ENCODE assay signal across 22 cellular contexts in the genomic region with DNA sequence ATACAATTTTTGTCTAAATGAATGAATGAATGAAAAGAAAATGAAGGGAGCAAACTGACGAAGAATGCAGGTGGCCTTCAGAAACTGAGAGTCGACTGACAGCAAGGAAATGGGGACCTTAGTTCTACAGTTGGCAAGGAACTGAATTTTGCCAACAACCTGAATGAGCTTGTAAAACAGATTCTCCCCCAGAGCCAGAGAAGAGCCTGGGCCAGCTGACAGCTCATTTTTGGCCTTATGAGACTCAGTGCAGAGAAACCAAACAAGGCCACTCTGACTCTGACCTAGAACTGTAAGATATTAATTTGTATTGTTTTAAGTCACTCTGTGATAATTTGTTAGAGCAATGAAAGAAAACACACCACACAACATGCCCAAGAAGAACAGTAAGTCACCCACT.
"Had no signal": no experiment of that assay in that cellular context is flagged by ENCODE, and none has a peak within 500 bp of the region (broad histone marks: within the 10 kb centered on the region; RNA-seq: fewer than 3 reads in every experiment).

No MANE protein-coding gene starts in this region.

- H3K27me3 ChIP-seq: ascending aorta, body of pancreas, MG63, SJSA1 had no signal

- H3K27ac ChIP-seq: ascending aorta, body of pancreas, SJSA1 had no signal

- H3K4me3 ChIP-seq: ascending aorta, body of pancreas, MG63, SJSA1 had no signal

- H3K4me3 Mint-ChIP-seq: activated CD8-positive, alpha-beta T cell treated with anti-CD3 and anti-CD28 coated beads for 36 hours; activated naive CD4-positive, alpha-beta T cell treated with anti-CD3 and anti-CD28 coated beads, Interleukin-2, amount 50 U/mL, for 24 hours; activated T-cell treated with anti-CD3 and anti-CD28 coated beads, Interleukin-2, amount 50 U/mL, for 72 hours; T-helper 1 cell treated with Interleukin-12 subunit alpha and Interleukin-12 subunit beta and Interleukin-4 antibody, amounts not matched to agents 30 μg/mL and 1 μg/mL, for 36 hours had no signal

- H3K36me3 ChIP-seq: ascending aorta, MG63, SJSA1 had no signal

- H3K9me3 ChIP-seq: ascending aorta, body of pancreas, MG63, SJSA1 had no signal

- H3K36me3 Mint-ChIP-seq: activated naive CD4-positive, alpha-beta T cell treated with anti-CD3 and anti-CD28 coated beads, Interleukin-2, amount 50 U/mL, for 24 hours had no signal

- H3K27ac Mint-ChIP-seq: activated CD8-positive, alpha-beta T cell treated with anti-CD3 and anti-CD28 coated beads for 36 hours; activated naive CD4-positive, alpha-beta T cell treated with anti-CD3 and anti-CD28 coated beads, Interleukin-2, amount 50 U/mL, for 24 hours; activated T-cell treated with anti-CD3 and anti-CD28 coated beads, Interleukin-2, amount 50 U/mL, for 72 hours; T-helper 1 cell treated with Interleukin-12 subunit alpha and Interleukin-12 subunit beta and Interleukin-4 antibody, amounts not matched to agents 30 μg/mL and 1 μg/mL, for 36 hours had no signal

- ATAC-seq: activated CD4-positive, CD25-positive, alpha-beta regulatory T cell treated with anti-CD3 and anti-CD28 coated beads, Interleukin-2, amount 50 U/mL, for 24 hours; activated T-cell treated with anti-CD3 and anti-CD28 coated beads, Interleukin-2, amount 50 U/mL, for 72 hours; body of pancreas; SK-N-SH treated with all-trans-retinoic acid at 6 μM for 48 hours had no signal

- DNase-seq: activated CD4-positive, alpha-beta T cell treated with anti-CD3 and anti-CD28 coated beads for 4 hours; activated CD8-positive, alpha-beta memory T cell treated with anti-CD3 and anti-CD28 coated beads, Interleukin-2, amount 50 U/mL, for 4 hours; activated CD8-positive, alpha-beta T cell treated with anti-CD3 and anti-CD28 coated beads for 36 hours; activated T-cell treated with anti-CD3 and anti-CD28 coated beads, Interleukin-2, amount 50 U/mL, for 72 hours; amniotic stem cell; body of pancreas; central memory CD4-positive, alpha-beta T cell; KG1; MG63; NCI-H1105; NCI-H1436; NCI-H1694 treated with DMSO at 0.1 percent for 48 hours; NCI-H2029 treated with DMSO at 0.1 percent for 48 hours; NCI-H510A treated with DMSO at 0.1 percent for 48 hours; NCI-H69; SHP77 had no signal

- H3K9me3 Mint-ChIP-seq: activated CD8-positive, alpha-beta T cell treated with anti-CD3 and anti-CD28 coated beads for 36 hours; activated naive CD4-positive, alpha-beta T cell treated with anti-CD3 and anti-CD28 coated beads, Interleukin-2, amount 50 U/mL, for 24 hours; activated T-cell treated with anti-CD3 and anti-CD28 coated beads, Interleukin-2, amount 50 U/mL, for 72 hours; T-helper 1 cell treated with Interleukin-12 subunit alpha and Interleukin-12 subunit beta and Interleukin-4 antibody, amounts not matched to agents 30 μg/mL and 1 μg/mL, for 36 hours had no signal

- H3K4me1 ChIP-seq: ascending aorta, SJSA1 had no signal
